Comparison of ENCODE assay signal across 13 cellular contexts in genomic region chr12:50509009-50509663, GRCh38. TPM values are rescaled to one million over a fixed set of nuclear protein-coding genes. Genes with fewer than 3 reads are reported as not detected.
DNase-seq lines count a peak whose midpoint lies in the region; ATAC-seq and TF ChIP-seq lines count a peak whose summit lies in the region.
"Had no signal": no experiment of that assay in that cellular context is flagged by ENCODE, and none has a peak within 500 bp of the region (broad histone marks: within the 10 kb centered on the region; RNA-seq: fewer than 3 reads in every experiment).

No MANE protein-coding gene starts in this region.

- H3K4me3 Mint-ChIP-seq in activated T-cell treated with anti-CD3 and anti-CD28 coated beads, Interleukin-2, amount 50 U/mL, for 24 hours, result peak overlapping the region; percentile 94
- peak overlapping the region; percentile 95 to 97 (median 96) for H3K4me3 Mint-ChIP-seq in T-cell
- no peak overlapping the region for H3K4me3 Mint-ChIP-seq in stimulated activated effector memory CD8-positive, alpha-beta T cell treated with anti-CD3 and anti-CD28 coated beads, Interleukin-12 subunit alpha, Interleukin-12 subunit beta, amount 100 ng/mL, for 72 hours

- peak overlapping the region; percentile 73 for H3K27ac Mint-ChIP-seq in activated T-cell treated with anti-CD3 and anti-CD28 coated beads, Interleukin-2, amount 50 U/mL, for 24 hours
- peak overlapping the region; percentile 92 to 94 for H3K27ac Mint-ChIP-seq in T-cell
- peak overlapping the region; percentile 59 for H3K27ac Mint-ChIP-seq in stimulated activated effector memory CD8-positive, alpha-beta T cell treated with anti-CD3 and anti-CD28 coated beads, Interleukin-12 subunit alpha, Interleukin-12 subunit beta, amount 100 ng/mL, for 72 hours

- no peak for DNase-seq in activated T-cell treated with anti-CD3 and anti-CD28 coated beads, Interleukin-2, amount 50 U/mL, for 24 hours
- DNase-seq in activated T-cell treated with anti-CD3 and anti-CD28 coated beads for 4 hours, result no peak
- DNase-seq in T-cell, result no peak
- no peak for DNase-seq in dorsolateral prefrontal cortex
- DNase-seq in stimulated activated effector memory CD8-positive, alpha-beta T cell treated with anti-CD3 and anti-CD28 coated beads, Interleukin-12 subunit alpha, Interleukin-12 subunit beta, amount 100 ng/mL, for 72 hours (ENCODE audit: low spot score in 2 of 2), result no peak
- no peak for DNase-seq in KG1 (lab: John Stamatoyannopoulos, UW)
- DNase-seq in NCI-H187 (lab: John Stamatoyannopoulos, UW), result no peak
- DNase-seq: activated effector memory CD4-positive, alpha-beta T cell treated with Interleukin-2 at 50 U/mL for 16 hours; effector CD8-positive, alpha-beta T cell; NCI-H187 treated with DMSO at 0.1 percent for 48 hours; stimulated activated CD8-positive, alpha-beta memory T cell treated with anti-CD3 and anti-CD28 coated beads, Interleukin-4, amount 100 ng/mL, for 48 hours had no signal

- POLR2A ChIA-PET in T-cell (lab: Charles Lee), result interaction anchor here (0.6 kb wide), 3 partner anchors 133 to 1601 kb away, joined by 3 to 6 read pairs (median 4); no protein-coding TSS in a partner anchor

- TF ChIP-seq CTCF in dorsolateral prefrontal cortex (IDR thresholded peaks at IDR 0.05 in 54 of 56, conservative IDR thresholded peaks at IDR 0.05 in 2 of 56; ENCODE audit: low read depth in 1 of 56, partially characterized antibody in 56 of 56), result no peak

- H3K4me1 Mint-ChIP-seq in activated T-cell treated with anti-CD3 and anti-CD28 coated beads, Interleukin-2, amount 50 U/mL, for 24 hours (ENCODE audit: low read depth), result peaks cover 69% of the 10 kb centered on the region
- H3K4me1 Mint-ChIP-seq in T-cell, result peaks cover 71 to 77% (median 77%) of the 10 kb centered on the region in 3 donors
- H3K4me1 Mint-ChIP-seq in stimulated activated effector memory CD8-positive, alpha-beta T cell treated with anti-CD3 and anti-CD28 coated beads, Interleukin-12 subunit alpha, Interleukin-12 subunit beta, amount 100 ng/mL, for 72 hours, result peaks cover 42% of the 10 kb centered on the region

- H3K36me3 Mint-ChIP-seq in activated T-cell treated with anti-CD3 and anti-CD28 coated beads, Interleukin-2, amount 50 U/mL, for 24 hours (ENCODE audit: low read depth), result peaks cover 22% of the 10 kb centered on the region
- no peaks in the 10 kb centered on the region for H3K36me3 Mint-ChIP-seq in T-cell
- no peaks in the 10 kb centered on the region for H3K36me3 Mint-ChIP-seq in stimulated activated effector memory CD8-positive, alpha-beta T cell treated with anti-CD3 and anti-CD28 coated beads, Interleukin-12 subunit alpha, Interleukin-12 subunit beta, amount 100 ng/mL, for 72 hours

- H3K4me3 ChIP-seq in dorsolateral prefrontal cortex, result peak overlapping the region in 39 of 59 donors; percentile 2 to 97 (median 90)
- H3K4me3 ChIP-seq: skin epidermis had no signal

- H3K9me3 Mint-ChIP-seq in activated T-cell treated with anti-CD3 and anti-CD28 coated beads, Interleukin-2, amount 50 U/mL, for 24 hours, result no peaks in the 10 kb centered on the region
- no peaks in the 10 kb centered on the region for H3K9me3 Mint-ChIP-seq in T-cell
- H3K9me3 Mint-ChIP-seq in stimulated activated effector memory CD8-positive, alpha-beta T cell treated with anti-CD3 and anti-CD28 coated beads, Interleukin-12 subunit alpha, Interleukin-12 subunit beta, amount 100 ng/mL, for 72 hours, result no peaks in the 10 kb centered on the region

- no peak for ATAC-seq in T-cell (replicated peaks in 1 of 4)
- no peak for ATAC-seq in stimulated activated effector memory CD8-positive, alpha-beta T cell treated with anti-CD3 and anti-CD28 coated beads, Interleukin-12 subunit alpha, Interleukin-12 subunit beta, amount 100 ng/mL, for 72 hours
- ATAC-seq in GM21737 (IDR thresholded peaks at IDR 0.05; ENCODE audit: unreplicated experiment), result no peak

- H3K27me3 ChIP-seq in dorsolateral prefrontal cortex, result no peaks in the 10 kb centered on the region

- H3K27ac ChIP-seq in dorsolateral prefrontal cortex, result peak overlapping the region in 56 of 59 donors; percentile 76 to 100 (median 99)

- intact Hi-C loops in dorsolateral prefrontal cortex (cut with DNase I), result loop anchor here (5.0 to 10.0 kb wide), 4 partner anchors 63 to 256 kb away; partner anchors contain the start of gene ATF1 (in 1 of the 2)

- no peaks in the 10 kb centered on the region for H3K27me3 Mint-ChIP-seq in activated T-cell treated with anti-CD3 and anti-CD28 coated beads, Interleukin-2, amount 50 U/mL, for 24 hours
- no peaks in the 10 kb centered on the region for H3K27me3 Mint-ChIP-seq in T-cell

- CTCF ChIA-PET in T-cell (lab: Charles Lee), result interaction anchor here in 1 of 2 donors (0.6 to 3.4 kb wide), 8 partner anchors 9 to 402 kb away, joined by 3 to 15 read pairs (median 4); no protein-coding TSS in a partner anchor

RNA-seq across cellular contexts. Expression of gene DIP2B, which starts 4.4 kb away (rescaled TPM):
- total RNA-seq in T-cell, result 10 to 100 TPM; 27.5 to 46.0 (median 29.6) TPM
- total RNA-seq in dorsolateral prefrontal cortex, result 100 to 1,000 TPM in 28 of 120 experiments, 10 to 100 TPM in 92; 46.7 to 192 (median 81.6) TPM
